ENCODE assay signal across 2 cellular contexts in the genomic region with DNA sequence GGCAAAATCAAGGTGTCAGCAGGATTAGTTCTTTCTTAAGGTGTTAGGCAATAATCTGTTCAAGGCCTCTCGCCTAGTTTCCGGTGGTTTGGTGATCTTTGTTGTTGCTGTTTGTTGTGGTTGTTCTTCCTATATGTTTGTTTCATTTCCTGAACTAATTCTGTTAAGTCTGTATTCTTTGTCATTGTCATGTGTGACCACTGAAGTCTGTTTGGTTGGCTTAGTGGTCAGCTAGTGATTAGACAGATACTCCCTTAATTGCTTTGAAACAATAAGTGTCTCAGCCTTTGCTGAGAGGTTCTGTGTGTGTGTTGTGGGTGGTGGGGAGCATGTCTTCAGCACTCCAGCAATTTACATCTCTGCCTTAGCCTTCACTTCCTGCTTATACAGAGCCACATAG.
TF ChIP-seq lines count a peak whose summit lies in the region.

No MANE protein-coding gene starts in this region.

TF ChIP-seq in IMR-90, 13 proteins besides CTCF, POLR2A, EP300 and RAD21:
- TF ChIP-seq CHD1 (IDR thresholded peaks at IDR 0.05; ENCODE audit: low read depth, low read length) (no peak), RCOR1 (IDR thresholded peaks at IDR 0.05; ENCODE audit: insufficient replicate concordance, low read length) (no peak), FOS (IDR thresholded peaks at IDR 0.05; ENCODE audit: low read depth, low read length) (no peak), CEBPB (IDR thresholded peaks at IDR 0.05; ENCODE audit: low read depth, low read length) (peak; percentile 28; the same call in 1 of the 2 replicates)
- TF ChIP-seq, protein P1, sequence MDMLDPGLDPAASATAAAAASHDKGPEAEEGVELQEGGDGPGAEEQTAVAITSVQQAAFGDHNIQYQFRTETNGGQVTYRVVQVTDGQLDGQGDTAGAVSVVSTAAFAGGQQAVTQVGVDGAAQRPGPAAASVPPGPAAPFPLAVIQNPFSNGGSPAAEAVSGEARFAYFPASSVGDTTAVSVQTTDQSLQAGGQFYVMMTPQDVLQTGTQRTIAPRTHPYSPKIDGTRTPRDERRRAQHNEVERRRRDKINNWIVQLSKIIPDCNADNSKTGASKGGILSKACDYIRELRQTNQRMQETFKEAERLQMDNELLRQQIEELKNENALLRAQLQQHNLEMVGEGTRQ (IDR thresholded peaks at IDR 0.05; ENCODE audit: low read depth, low read length) = no peak
TF ChIP-seq in IMR-90: peak in this region for 1.

TF ChIP-seq in HepG2, 621 proteins besides CTCF, POLR2A, EP300 and RAD21:
- no peak for TF ChIP-seq CREM (IDR thresholded peaks at IDR 0.05)
- no peak for TF ChIP-seq CREM (CRISPR knock-in tag; IDR thresholded peaks at IDR 0.05)
- TF ChIP-seq MAFK (conservative IDR thresholded peaks at IDR 0.05 in 1 of 2, IDR thresholded peaks at IDR 0.05 in 1 of 2; ENCODE audit: low read length in 2 of 2) = 0 out of 4 replicates have a peak, but pooled peaks have one; percentile 5 to 8
- 0 out of 2 replicates have a peak, but pooled peaks have one; percentile 37 for TF ChIP-seq ZNF12 (CRISPR knock-in tag; IDR thresholded peaks at IDR 0.05)
- TF ChIP-seq ZNF276 (CRISPR knock-in tag; IDR thresholded peaks at IDR 0.05; ENCODE audit: low read depth) = no peak
- TF ChIP-seq ZNF563 (CRISPR knock-in tag; IDR thresholded peaks at IDR 0.05) = no peak
